In the genomic region with DNA sequence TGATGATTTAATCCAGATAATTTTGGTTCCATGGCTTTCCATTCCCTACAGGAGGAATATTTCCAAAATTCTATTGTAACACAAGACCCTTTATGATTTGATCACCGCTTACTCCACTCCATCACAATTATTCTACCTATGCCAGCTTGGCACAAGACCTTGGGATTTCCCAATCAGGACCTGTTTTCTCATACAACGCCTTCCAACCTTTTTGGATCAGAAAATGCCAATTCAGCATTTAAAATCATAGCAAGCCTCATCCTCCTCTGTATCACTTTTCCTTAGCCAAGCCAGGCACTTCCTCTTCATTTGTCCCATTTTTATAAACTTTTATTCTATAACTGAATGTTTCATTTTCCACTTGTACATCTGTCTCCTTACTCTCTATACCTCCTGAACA, we compare ENCODE assay signal across 21 cellular contexts.
"Had no signal": no experiment of that assay in that cellular context is flagged by ENCODE, and none has a peak within 500 bp of the region (broad histone marks: within the 10 kb centered on the region; RNA-seq: fewer than 3 reads in every experiment).

No MANE protein-coding gene starts in this region.

- H3K4me3 ChIP-seq: colonic mucosa, hepatocyte, right atrium auricular region, smooth muscle cell, suprapubic skin, thyroid gland had no signal

- H3K9me3 ChIP-seq: colonic mucosa, right atrium auricular region, suprapubic skin, thyroid gland had no signal

- H3K4me3 Mint-ChIP-seq: naive thymus-derived CD4-positive, alpha-beta T cell; nephron progenitor cell; stimulated activated effector memory CD8-positive, alpha-beta T cell treated with anti-CD3 and anti-CD28 coated beads, Interleukin-12 subunit alpha, Interleukin-12 subunit beta, amount 100 ng/mL, for 72 hours; type B pancreatic cell had no signal

- H3K27me3 ChIP-seq: colonic mucosa, foreskin keratinocyte, hepatocyte, right atrium auricular region, suprapubic skin, thyroid gland had no signal

- H3K4me1 ChIP-seq: colonic mucosa, foreskin keratinocyte, thyroid gland had no signal

- H3K4me2 ChIP-seq: hepatocyte, smooth muscle cell had no signal

- H3K9me3 Mint-ChIP-seq: nephron progenitor cell; stimulated activated effector memory CD8-positive, alpha-beta T cell treated with anti-CD3 and anti-CD28 coated beads, Interleukin-12 subunit alpha, Interleukin-12 subunit beta, amount 100 ng/mL, for 72 hours; type B pancreatic cell had no signal

- ATAC-seq: foreskin keratinocyte; left cardiac atrium; left ventricle myocardium superior; naive thymus-derived CD4-positive, alpha-beta T cell; stimulated activated effector memory CD8-positive, alpha-beta T cell treated with anti-CD3 and anti-CD28 coated beads, Interleukin-12 subunit alpha, Interleukin-12 subunit beta, amount 100 ng/mL, for 72 hours; stimulated activated naive CD8-positive, alpha-beta T cell treated with anti-CD3 and anti-CD28 coated beads, Interleukin-15, Interleukin-2, amounts not matched to agents 100 U/mL and 50 U/mL, for 24 hours had no signal

- H3K27me3 Mint-ChIP-seq: naive thymus-derived CD4-positive, alpha-beta T cell; type B pancreatic cell had no signal

- H3K27ac ChIP-seq: colonic mucosa, foreskin keratinocyte, hepatocyte, right atrium auricular region, suprapubic skin, thyroid gland had no signal

- H2AFZ ChIP-seq: hepatocyte had no signal

- DNase-seq: colonic mucosa; dermis blood vessel endothelial cell; erythroblast; foreskin keratinocyte; head of caudate nucleus; kidney; left cardiac atrium; left ventricle myocardium superior; naive thymus-derived CD4-positive, alpha-beta T cell; nephron progenitor cell; posterior cingulate gyrus; stimulated activated CD4-positive, alpha-beta T cell treated with anti-CD3 and anti-CD28 coated beads, Interleukin-4, amount 100 ng/mL, for 1 hour; stimulated activated CD8-positive, alpha-beta memory T cell treated with anti-CD3 and anti-CD28 coated beads, Interleukin-4, amount 100 ng/mL, for 48 hours; stimulated activated naive CD8-positive, alpha-beta T cell treated with anti-CD3 and anti-CD28 coated beads, Interleukin-15, Interleukin-2, amounts not matched to agents 100 U/mL and 50 U/mL, for 24 hours; thyroid gland had no signal

- H3K27ac Mint-ChIP-seq: nephron progenitor cell; stimulated activated effector memory CD8-positive, alpha-beta T cell treated with anti-CD3 and anti-CD28 coated beads, Interleukin-12 subunit alpha, Interleukin-12 subunit beta, amount 100 ng/mL, for 72 hours; type B pancreatic cell had no signal

- H3K36me3 ChIP-seq: colonic mucosa, right atrium auricular region, suprapubic skin, thyroid gland had no signal
